In the genomic region with DNA sequence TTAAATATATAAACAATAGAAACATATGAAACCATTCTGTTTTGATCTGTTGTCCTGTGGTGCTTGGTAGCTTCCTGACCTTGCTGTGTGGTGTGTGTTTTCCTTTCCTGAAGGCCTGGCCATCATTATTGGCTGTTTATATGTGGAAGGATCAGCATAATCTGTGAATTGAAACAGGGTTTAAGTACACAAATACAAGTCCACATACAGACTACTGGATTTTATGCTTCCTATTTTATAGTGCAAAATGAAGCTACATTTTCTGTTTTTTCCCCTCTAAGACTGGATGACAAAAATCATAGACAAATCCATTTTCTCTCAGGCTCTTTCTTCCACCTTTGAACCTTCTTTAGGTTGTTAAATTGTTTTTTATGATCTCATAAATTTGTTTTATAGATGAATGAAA, we compare ENCODE assay signal across 25 cellular contexts. TPM values are rescaled to one million over a fixed set of nuclear protein-coding genes. Genes with fewer than 3 reads are reported as not detected.
DNase-seq lines count a peak whose midpoint lies in the region; ATAC-seq, FAIRE-seq and TF ChIP-seq lines count a peak whose summit lies in the region.
"Had no signal": no experiment of that assay in that cellular context is flagged by ENCODE, and none has a peak within 500 bp of the region (broad histone marks: within the 10 kb centered on the region; RNA-seq: fewer than 3 reads in every experiment).

No MANE protein-coding gene starts in this region.

- no TSS peak for BruUV-seq in HCT116 (replicated peaks; lab: Mats Ljungman, UMichigan)

- no peaks in the 10 kb centered on the region for H3K36me3 ChIP-seq in HCT116 (ENCODE audit: control insufficient read depth in 1 of 2, insufficient read depth in 2 of 2, low read length in 2 of 2)
- no peaks in the 10 kb centered on the region for H3K36me3 ChIP-seq in colonic mucosa
- H3K36me3 ChIP-seq in uterus: no peaks in the 10 kb centered on the region
- H3K36me3 ChIP-seq in CD4-positive, alpha-beta memory T cell (ENCODE audit: insufficient read depth, low read length): no peaks in the 10 kb centered on the region
- H3K36me3 ChIP-seq: gastroesophageal sphincter, upper lobe of left lung, WERI-Rb-1 had no signal

- H3K4me2 ChIP-seq in A549 (peak overlapping the region; percentile 87), HCT116 (ENCODE audit: low read length) (peak overlapping the region; percentile 60; the same call in 1 of the 2 replicates)

- peaks cover 0 to 4% of the 10 kb centered on the region in 2 donors for H3K36me3 Mint-ChIP-seq in CD4-positive, alpha-beta memory T cell
- H3K36me3 Mint-ChIP-seq: memory B cell; stimulated activated memory B cell treated with anti-CD40 and anti-IgM and Interleukin-4, amounts not matched to agents 10 μg/mL and 1 μg/mL and 100 μg/mL, for 72 hours had no signal

- TF ChIP-seq EP300 in A549 (IDR thresholded peaks at IDR 0.05): no peak

- H3K9ac ChIP-seq in HCT116 (ENCODE audit: low read length) (no peak overlapping the region; the same call in 1 of the 2 replicates), colonic mucosa (ENCODE audit: low read depth in 2 of 2, low read length in 2 of 2) (no peak overlapping the region)

- peaks cover 0 to 32% (median 20%) of the 10 kb centered on the region in 8 donors for H3K9me3 Mint-ChIP-seq in CD4-positive, alpha-beta memory T cell
- H3K9me3 Mint-ChIP-seq: stimulated activated memory B cell treated with anti-CD40 and anti-IgM and Interleukin-4, amounts not matched to agents 10 μg/mL and 1 μg/mL and 100 μg/mL, for 72 hours had no signal

- TF ChIP-seq POLR2A in A549 (IDR thresholded peaks at IDR 0.05; ENCODE audit: low read length) (no peak), HCT116 (IDR thresholded peaks at IDR 0.05; ENCODE audit: borderline replicate concordance, extremely low read depth, insufficient read depth, insufficient read length) (no peak), uterus (IDR thresholded peaks at IDR 0.05) (no peak)

- RAD21 ChIA-PET in HCT116 (lab: Charles Lee; ENCODE audit: low non-redundant PET in 1 of 2, low total read pairs in 2 of 2, uncharacterized antibody in 2 of 2, unreplicated experiment in 2 of 2): no interaction called here

- H3K4me3 ChIP-seq in A549 (peak overlapping the region; percentile 79), HCT116 (replicated peaks in 1 of 2; ENCODE audit: low read depth in 1 of 2, low read length in 2 of 2) (no peak overlapping the region; a peak in 1 of 4 replicates), iPS-18c (ENCODE audit: insufficient read depth, low read depth, low read length) (peak overlapping the region; percentile 65), colonic mucosa (no peak overlapping the region), uterus (no peak overlapping the region)
- H3K4me3 ChIP-seq in CD4-positive, alpha-beta memory T cell (ENCODE audit: low read length in 2 of 2): no peak overlapping the region
- H3K4me3 ChIP-seq: gastroesophageal sphincter, upper lobe of left lung had no signal

- no peak for FAIRE-seq in A549 (lab: Jason Lieb, UNC)
- FAIRE-seq: endothelial cell of umbilical vein, keratinocyte had no signal

- no peaks in the 10 kb centered on the region for H3K9me3 ChIP-seq in A549
- H3K9me3 ChIP-seq in HCT116 (ENCODE audit: control insufficient read depth in 1 of 2, insufficient read depth in 1 of 2, low read depth in 1 of 2, low read length in 2 of 2): no peaks in the 10 kb centered on the region
- peaks cover 2% of the 10 kb centered on the region for H3K9me3 ChIP-seq in iPS-18c (ENCODE audit: control insufficient read depth, insufficient read depth, low read length)
- H3K9me3 ChIP-seq in colonic mucosa: no peaks in the 10 kb centered on the region
- H3K9me3 ChIP-seq in uterus: no peaks in the 10 kb centered on the region
- no peaks in the 10 kb centered on the region for H3K9me3 ChIP-seq in CD4-positive, alpha-beta memory T cell (ENCODE audit: control insufficient read depth in 1 of 2, low read length in 2 of 2)
- H3K9me3 ChIP-seq: gastroesophageal sphincter, upper lobe of left lung had no signal

- no peaks in the 10 kb centered on the region for H4K20me1 ChIP-seq in HCT116 (ENCODE audit: insufficient read depth)

- peaks cover 29 to 33% of the 10 kb centered on the region in 2 donors for H3K27me3 Mint-ChIP-seq in CD4-positive, alpha-beta memory T cell

- peak overlapping the region; percentile 99 for H2AFZ ChIP-seq in HCT116 (ENCODE audit: low read depth, low read length, poor library complexity, severe bottlenecking)

- no peak for DNase-seq in A549 (ENCODE audit: low read depth in 1 of 2, low spot score in 1 of 2)
- no peak for DNase-seq in HCT116 (ENCODE audit: low read depth, low spot score)
- DNase-seq in SK-MEL-5 (ENCODE audit: low read depth, low spot score): peak; percentile 12
- no peak for DNase-seq in colonic mucosa
- DNase-seq in uterus: no peak
- DNase-seq in CD4-positive, alpha-beta memory T cell: no peak
- DNase-seq: amniotic stem cell, GF-D8, NCI-H187 treated with DMSO at 0.1 percent for 48 hours, NCI-H510A treated with DMSO at 0.1 percent for 48 hours, RPMI8226, T-helper 1 cell, upper lobe of left lung, WERI-Rb-1 had no signal

- no peaks in the 10 kb centered on the region for H3K27me3 ChIP-seq in HCT116 (ENCODE audit: insufficient read depth, low read length)
- H3K27me3 ChIP-seq in colonic mucosa: peaks cover 19% of the 10 kb centered on the region
- H3K27me3 ChIP-seq in uterus: peaks cover 10 to 62% of the 10 kb centered on the region in 2 donors
- peaks cover 33% of the 10 kb centered on the region for H3K27me3 ChIP-seq in CD4-positive, alpha-beta memory T cell (ENCODE audit: insufficient read depth, low read length)

- peaks cover 0 to 6% (median 4%) of the 10 kb centered on the region in 4 donors for H3K4me1 Mint-ChIP-seq in CD4-positive, alpha-beta memory T cell
- H3K4me1 Mint-ChIP-seq: stimulated activated memory B cell treated with anti-CD40 and anti-IgM and Interleukin-4, amounts not matched to agents 10 μg/mL and 1 μg/mL and 100 μg/mL, for 72 hours had no signal

- no peak for TF ChIP-seq RAD21 in A549 (conservative IDR thresholded peaks at IDR 0.05 in 1 of 2, IDR thresholded peaks at IDR 0.05 in 1 of 2)
- no peak for TF ChIP-seq RAD21 in HCT116 (IDR thresholded peaks at IDR 0.05; ENCODE audit: low read depth)

- peaks cover 18% of the 10 kb centered on the region for H3K4me1 ChIP-seq in A549
- peaks cover 6 to 13% of the 10 kb centered on the region in 2 experiments; a peak in 3 of 4 replicates for H3K4me1 ChIP-seq in HCT116 (ENCODE audit: control insufficient read depth in 1 of 2, insufficient read depth in 2 of 2, low read length in 2 of 2)
- no peaks in the 10 kb centered on the region for H3K4me1 ChIP-seq in colonic mucosa
- no peaks in the 10 kb centered on the region for H3K4me1 ChIP-seq in uterus
- no peaks in the 10 kb centered on the region for H3K4me1 ChIP-seq in CD4-positive, alpha-beta memory T cell (ENCODE audit: insufficient read depth, low read length)

- no peaks in the 10 kb centered on the region for H3K9me2 ChIP-seq in HCT116 (ENCODE audit: insufficient read depth)

- POLR2A ChIA-PET in A549 (lab: Yijun Ruan, JAX): no interaction called here
- POLR2A ChIA-PET in HCT116 (lab: Charles Lee): interaction anchor here (0.7 kb wide), 1 partner anchor 22 kb away, joined by 3 read pairs; no protein-coding TSS in a partner anchor
- POLR2A ChIA-PET in CD4-positive, alpha-beta memory T cell (lab: Charles Lee; ENCODE audit: partially characterized antibody): no interaction called here

- intact Hi-C loops in HCT116 (cut with micrococcal nuclease): no loop called here
- intact Hi-C loops in colonic mucosa (cut with DNase I): no loop called here
- intact Hi-C loops in uterus (cut with DNase I; ENCODE audit: low total_unique reads): no loop called here
- intact Hi-C loops in CD4-positive, alpha-beta memory T cell (cut with micrococcal nuclease): no loop called here

- ATAC-seq in A549: no peak
- peak; percentile 30; the same call in 1 of the 2 replicates for ATAC-seq in HCT116
- ATAC-seq in GM21717 (IDR thresholded peaks at IDR 0.05; ENCODE audit: unreplicated experiment): no peak
- ATAC-seq: gastroesophageal sphincter; stimulated activated memory B cell treated with anti-CD40 and anti-IgM and Interleukin-4, amounts not matched to agents 10 μg/mL and 1 μg/mL and 100 μg/mL, for 72 hours had no signal

- CTCF ChIA-PET in A549 (lab: Yijun Ruan, JAX) (no interaction called here), HCT116 (lab: Charles Lee) (no interaction called here)
- CTCF ChIA-PET in CD4-positive, alpha-beta memory T cell (lab: Charles Lee; ENCODE audit: partially characterized antibody): no interaction called here

- H3K4me3 Mint-ChIP-seq in CD4-positive, alpha-beta memory T cell: no peak overlapping the region
- H3K4me3 Mint-ChIP-seq: memory B cell; stimulated activated memory B cell treated with anti-CD40 and anti-IgM and Interleukin-4, amounts not matched to agents 10 μg/mL and 1 μg/mL and 100 μg/mL, for 72 hours had no signal

- TF ChIP-seq CTCF in A549 (IDR thresholded peaks at IDR 0.05): no peak
- TF ChIP-seq CTCF in HCT116 (IDR thresholded peaks at IDR 0.05 in 2 of 3, conservative IDR thresholded peaks at IDR 0.05 in 1 of 3; ENCODE audit: borderline replicate concordance in 1 of 3, insufficient read depth in 1 of 3, low read depth in 2 of 3, low read length in 2 of 3): no peak
- TF ChIP-seq CTCF in colonic mucosa (IDR thresholded peaks at IDR 0.05): no peak
- TF ChIP-seq CTCF in uterus (IDR thresholded peaks at IDR 0.05): no peak

- H3K79me2 ChIP-seq in HCT116 (ENCODE audit: insufficient read depth, low read length): no peaks in the 10 kb centered on the region

- H3K27ac ChIP-seq in A549 (peak overlapping the region; percentile 62 to 96; a peak in 5 of 6 replicates), HCT116 (ENCODE audit: low read depth, low read length) (no peak overlapping the region), colonic mucosa (no peak overlapping the region), uterus (no peak overlapping the region)
- no peak overlapping the region for H3K27ac ChIP-seq in CD4-positive, alpha-beta memory T cell (ENCODE audit: low read depth, low read length)
- H3K27ac ChIP-seq: gastroesophageal sphincter, HL-60, upper lobe of left lung, WERI-Rb-1 had no signal

- in situ Hi-C loops in SK-MEL-5 (cut with HindIII; ENCODE audit: low pct_unique_long_range_greater_than_20kb, low sequenced_read_pairs): no loop called here

- H3K27ac Mint-ChIP-seq in CD4-positive, alpha-beta memory T cell: no peak overlapping the region
- H3K27ac Mint-ChIP-seq: memory B cell; stimulated activated memory B cell treated with anti-CD40 and anti-IgM and Interleukin-4, amounts not matched to agents 10 μg/mL and 1 μg/mL and 100 μg/mL, for 72 hours had no signal

RNA-seq across cellular contexts. Expression of a gene that starts 2.5 kb away (rescaled TPM):
- polyA plus RNA-seq in A549 (2011; rRNA removed) (5.7 and 7.2 TPM in 2 replicates), A549 (2017; fragmentation: RNase III; extraction: RNeasy Plus Mini Kit Qiagen cat#74134 plus additional on column Dnase treatment) (3.0 to 3.6 TPM (median 3.6 TPM) in 3 replicates)
- 1.2 and 1.3 TPM in 2 replicates for polyA plus RNA-seq in A549 (2012; cell fraction: cytosol; rRNA removed)
- 0.67 and 1.1 TPM in 2 replicates for polyA plus RNA-seq in A549 (2012; cell fraction: nucleus; rRNA removed)
- 4.5 and 5.0 TPM in 2 replicates for polyA minus RNA-seq in A549 (2011; rRNA and poly(A)+ RNA removed)
- total RNA-seq in HCT116 (2021; ENCODE audit: unreplicated experiment) (0.25 TPM), colonic mucosa (under 1 TPM in 1 of 2 donors, not detected in 1; 0.12 TPM), uterus (under 1 TPM in 1 of 4 donors, not detected in 3; 0.14 TPM)
- not detected in 2 replicates for polyA plus RNA-seq in HCT116 (2012)
- total RNA-seq in SK-MEL-5 (2014; rRNA removed; shearing (Covaris generic)): 0.13 and 0.19 TPM in 2 replicates
- polyA plus RNA-seq in SK-MEL-5 (2015; cell fraction: cytosol; rRNA removed): 0.08 and 0.09 TPM in 2 replicates
- polyA plus RNA-seq in SK-MEL-5 (2015; cell fraction: nucleus; rRNA removed): 0.19 and 0.41 TPM in 2 replicates
- not detected for total RNA-seq in CD4-positive, alpha-beta memory T cell
- polyA plus RNA-seq in CD4-positive, alpha-beta memory T cell: not detected
- total RNA-seq: chondrocyte, endothelial cell of umbilical vein, gastroesophageal sphincter, omental fat pad had no signal
- polyA plus RNA-seq: AG04450, endothelial cell of umbilical vein, keratinocyte had no signal

Comparison
In these comparisons a context has a peak if more than half of its experiments do, and no peak if none do; other contexts are left out.
1. H3K27ac ChIP-seq: peak in A549 (2 of 2); none in HCT116 (single experiment), colonic mucosa (single experiment), uterus (0 of 2) and CD4-positive, alpha-beta memory T cell (single experiment).
2. H3K4me3 ChIP-seq: peak in A549 (single experiment) and iPS-18c (single experiment); none in HCT116 (0 of 2), colonic mucosa (single experiment), uterus (0 of 2) and CD4-positive, alpha-beta memory T cell (0 of 2).